15 cellular contexts compared by ENCODE assay signal in the genomic region with DNA sequence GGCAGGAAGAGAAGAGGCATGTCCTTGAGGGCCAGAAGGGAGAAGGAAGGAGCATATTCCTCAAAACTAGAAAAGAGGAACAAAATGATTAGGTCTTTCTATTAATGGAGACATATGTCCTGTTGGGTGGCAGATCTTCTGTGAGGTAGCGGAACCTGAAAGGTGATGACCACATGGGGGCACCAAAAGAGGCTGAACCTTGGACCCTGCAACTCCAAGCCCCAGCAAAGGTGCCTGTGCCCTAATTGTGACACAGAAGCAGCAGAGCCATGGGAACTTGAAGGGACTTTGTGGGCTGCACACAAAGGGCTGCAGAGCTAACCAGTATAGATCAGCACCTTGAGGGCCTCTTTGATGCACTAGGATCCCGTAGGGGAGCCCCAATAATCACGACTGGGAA.
"Had no signal": no experiment of that assay in that cellular context is flagged by ENCODE, and none has a peak within 500 bp of the region (broad histone marks: within the 10 kb centered on the region; RNA-seq: fewer than 3 reads in every experiment).

No MANE protein-coding gene starts in this region.

- H3K27ac ChIP-seq: hepatocyte, neutrophil, parathyroid adenoma, stomach had no signal

- DNase-seq: activated CD4-positive, alpha-beta T cell treated with anti-CD3 and anti-CD28 coated beads, Interleukin-2, amount 50 U/mL, for 48 hours; activated CD4-positive, CD25-positive, alpha-beta regulatory T cell treated with anti-CD3 and anti-CD28 coated beads, Interleukin-2, amount 50 U/mL, for 72 hours; activated naive CD4-positive, alpha-beta T cell treated with anti-CD3 and anti-CD28 coated beads, Interleukin-2, amount 50 U/mL, for 16 hours; activated T-cell treated with anti-CD3 and anti-CD28 coated beads, Interleukin-2, amount 50 U/mL, for 24 hours; kidney; left ventricle myocardium superior; mesenchymal stem cell; natural killer cell; stimulated activated CD4-positive, alpha-beta T cell treated with anti-CD3 and anti-CD28 coated beads, Interleukin-1b, Interleukin-23, amount 100 ng/mL, for 48 hours; stomach had no signal

- H3K36me3 ChIP-seq: neutrophil, stomach had no signal

- FAIRE-seq: endometrium, kidney had no signal

- ATAC-seq: esophagus mucosa, left ventricle myocardium superior, natural killer cell had no signal

- H3K4me3 ChIP-seq: hepatocyte, stomach had no signal

- H3K27me3 ChIP-seq: hepatocyte, neutrophil, stomach had no signal
